Comparison of ENCODE assay signal across 31 cellular contexts in the genomic region with DNA sequence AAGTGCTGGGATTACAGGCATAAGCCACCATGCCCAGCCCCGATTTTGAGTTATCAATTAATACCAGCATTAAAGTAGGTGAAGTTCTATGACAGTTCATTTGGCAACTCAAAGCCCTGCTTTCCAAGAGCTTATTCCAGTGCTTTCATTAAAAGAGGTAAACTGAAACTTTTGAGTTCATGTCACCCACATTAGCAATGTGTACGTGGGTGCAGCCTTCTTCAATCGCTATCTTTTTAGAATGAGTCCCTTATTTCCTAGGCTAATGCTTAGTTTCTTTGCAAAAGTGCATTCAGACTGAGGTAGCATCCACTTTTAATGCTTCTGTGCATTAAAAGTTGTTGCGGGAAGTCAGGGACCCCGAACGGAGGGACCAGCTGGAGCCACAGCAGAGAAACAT. TPM values are rescaled to one million over a fixed set of nuclear protein-coding genes. Genes with fewer than 3 reads are reported as not detected.
"Had no signal": no experiment of that assay in that cellular context is flagged by ENCODE, and none has a peak within 500 bp of the region (broad histone marks: within the 10 kb centered on the region; RNA-seq: fewer than 3 reads in every experiment).

No MANE protein-coding gene starts in this region.

- H3K4me1 ChIP-seq: stomach, suprapubic skin, testis, thyroid gland, transverse colon, upper lobe of right lung, uterus, vagina had no signal

- H3K9me3 Mint-ChIP-seq: stimulated activated naive CD8-positive, alpha-beta T cell treated with anti-CD3 and anti-CD28 coated beads, Interleukin-15, amount 100 ng/mL, for 72 hours; stimulated activated naive CD8-positive, alpha-beta T cell treated with anti-CD3 and anti-CD28 coated beads, Interleukin-15, Interleukin-2, amounts not matched to agents 100 ng/mL and 50 ng/mL, for 24 hours; type B pancreatic cell had no signal

- H3K27ac Mint-ChIP-seq: stimulated activated effector memory CD8-positive, alpha-beta T cell treated with anti-CD3 and anti-CD28 coated beads, Interleukin-12 subunit alpha, Interleukin-12 subunit beta, amount 100 ng/mL, for 72 hours; stimulated activated memory B cell treated with anti-CD40 and anti-IgM and Interleukin-4, amounts not matched to agents 10 μg/mL and 1 μg/mL and 100 μg/mL, for 72 hours; stimulated activated naive B cell treated with anti-CD40 and anti-IgM and Interleukin-4, amounts not matched to agents 10 μg/mL and 1 μg/mL and 100 μg/mL, for 72 hours; stimulated activated naive CD8-positive, alpha-beta T cell treated with anti-CD3 and anti-CD28 coated beads, Interleukin-15, Interleukin-2, amounts not matched to agents 100 ng/mL and 50 ng/mL, for 24 hours; type B pancreatic cell had no signal

- H3K27me3 ChIP-seq: stomach, suprapubic skin, testis, thyroid gland, tibial artery, tibial nerve, transverse colon, upper lobe of left lung, upper lobe of right lung, uterus, vagina had no signal

- H3K27me3 Mint-ChIP-seq: stimulated activated memory B cell treated with anti-CD40 and anti-IgM and Interleukin-4, amounts not matched to agents 10 μg/mL and 1 μg/mL and 100 μg/mL, for 72 hours; stimulated activated naive B cell treated with anti-CD40 and anti-IgM and Interleukin-4, amounts not matched to agents 10 μg/mL and 1 μg/mL and 100 μg/mL, for 72 hours; stimulated activated naive CD8-positive, alpha-beta T cell treated with anti-CD3 and anti-CD28 coated beads, Interleukin-15, amount 100 ng/mL, for 72 hours; stimulated activated naive CD8-positive, alpha-beta T cell treated with anti-CD3 and anti-CD28 coated beads, Interleukin-15, Interleukin-2, amounts not matched to agents 100 ng/mL and 50 ng/mL, for 24 hours; type B pancreatic cell had no signal

- DNase-seq: stimulated activated CD4-positive, alpha-beta T cell treated with anti-CD3 and anti-CD28 coated beads, Interleukin-2, amount 100 ng/mL, for 48 hours; stimulated activated CD4-positive, alpha-beta T cell treated with anti-CD3 and anti-CD28 coated beads, Interleukin-4, amount 100 ng/mL, for 1 hour; stimulated activated CD4-positive, alpha-beta T cell treated with anti-CD3 and anti-CD28 coated beads, Interleukin-4, amount 100 ng/mL, for 24 hours; stimulated activated CD4-positive, alpha-beta T cell treated with anti-CD3 and anti-CD28 coated beads, Interleukin-4, amount 100 ng/mL, for 4 hours; stimulated activated CD8-positive, alpha-beta memory T cell treated with anti-CD3 and anti-CD28 coated beads, Interleukin-4, amount 100 ng/mL, for 48 hours; stimulated activated naive B cell treated with anti-CD40 and anti-IgM and Interleukin-4, amounts not matched to agents 10 μg/mL and 1 μg/mL and 100 μg/mL, for 72 hours; stimulated activated naive CD4-positive, alpha-beta T cell; stimulated activated naive CD4-positive, alpha-beta T cell treated with Interleukin-2 at 50 U/mL for 16 hours; stimulated activated naive CD8-positive, alpha-beta T cell treated with anti-CD3 and anti-CD28 coated beads, Interleukin-15, amount 100 ng/mL, for 72 hours; stimulated activated naive CD8-positive, alpha-beta T cell treated with anti-CD3 and anti-CD28 coated beads, Interleukin-15, Interleukin-2, amounts not matched to agents 100 U/mL and 50 U/mL, for 24 hours; stomach; substantia nigra; testis; thyroid gland; tibial artery; transverse colon; upper lobe of left lung; upper lobe of right lung; uterus had no signal

- ATAC-seq: stimulated activated effector memory CD8-positive, alpha-beta T cell treated with anti-CD3 and anti-CD28 coated beads, Interleukin-12 subunit alpha, Interleukin-12 subunit beta, amount 100 ng/mL, for 72 hours; stimulated activated memory B cell treated with anti-CD40 and anti-IgM and Interleukin-4, amounts not matched to agents 10 μg/mL and 1 μg/mL and 100 μg/mL, for 72 hours; stimulated activated naive B cell treated with anti-CD40 and anti-IgM and Interleukin-4, amounts not matched to agents 10 μg/mL and 1 μg/mL and 100 μg/mL, for 72 hours; stimulated activated naive CD8-positive, alpha-beta T cell treated with anti-CD3 and anti-CD28 coated beads, Interleukin-15, amount 100 ng/mL, for 72 hours; stimulated activated naive CD8-positive, alpha-beta T cell treated with anti-CD3 and anti-CD28 coated beads, Interleukin-15, Interleukin-2, amounts not matched to agents 100 U/mL and 50 U/mL, for 24 hours; upper lobe of right lung had no signal

- H3K36me3 ChIP-seq: thoracic aorta, thyroid gland, upper lobe of right lung, uterus, vagina had no signal

- H3K27ac ChIP-seq: stomach, suprapubic skin, testis, thoracic aorta, thyroid gland, tibial artery, tibial nerve, transverse colon, upper lobe of left lung, upper lobe of right lung, uterus, vagina had no signal

- H3K4me3 ChIP-seq: stomach, suprapubic skin, testis, thoracic aorta, thyroid gland, tibial artery, tibial nerve, transverse colon, upper lobe of left lung, upper lobe of right lung, uterus, vagina had no signal

- H3K36me3 Mint-ChIP-seq: stimulated activated effector memory CD8-positive, alpha-beta T cell treated with anti-CD3 and anti-CD28 coated beads, Interleukin-12 subunit alpha, Interleukin-12 subunit beta, amount 100 ng/mL, for 72 hours; stimulated activated memory B cell treated with anti-CD40 and anti-IgM and Interleukin-4, amounts not matched to agents 10 μg/mL and 1 μg/mL and 100 μg/mL, for 72 hours; stimulated activated naive B cell treated with anti-CD40 and anti-IgM and Interleukin-4, amounts not matched to agents 10 μg/mL and 1 μg/mL and 100 μg/mL, for 72 hours had no signal

- H3K9me3 ChIP-seq: suprapubic skin, testis, thoracic aorta, thyroid gland, transverse colon, upper lobe of left lung, upper lobe of right lung, uterus, vagina had no signal

- H3K4me1 Mint-ChIP-seq: stimulated activated effector memory CD8-positive, alpha-beta T cell treated with anti-CD3 and anti-CD28 coated beads, Interleukin-12 subunit alpha, Interleukin-12 subunit beta, amount 100 ng/mL, for 72 hours; stimulated activated memory B cell treated with anti-CD40 and anti-IgM and Interleukin-4, amounts not matched to agents 10 μg/mL and 1 μg/mL and 100 μg/mL, for 72 hours; stimulated activated naive B cell treated with anti-CD40 and anti-IgM and Interleukin-4, amounts not matched to agents 10 μg/mL and 1 μg/mL and 100 μg/mL, for 72 hours; stimulated activated naive CD8-positive, alpha-beta T cell treated with anti-CD3 and anti-CD28 coated beads, Interleukin-15, amount 100 ng/mL, for 72 hours had no signal

- H3K4me3 Mint-ChIP-seq: stimulated activated effector memory CD8-positive, alpha-beta T cell treated with anti-CD3 and anti-CD28 coated beads, Interleukin-12 subunit alpha, Interleukin-12 subunit beta, amount 100 ng/mL, for 72 hours; stimulated activated memory B cell treated with anti-CD40 and anti-IgM and Interleukin-4, amounts not matched to agents 10 μg/mL and 1 μg/mL and 100 μg/mL, for 72 hours; stimulated activated naive B cell treated with anti-CD40 and anti-IgM and Interleukin-4, amounts not matched to agents 10 μg/mL and 1 μg/mL and 100 μg/mL, for 72 hours; stimulated activated naive CD8-positive, alpha-beta T cell treated with anti-CD3 and anti-CD28 coated beads, Interleukin-15, amount 100 ng/mL, for 72 hours; stimulated activated naive CD8-positive, alpha-beta T cell treated with anti-CD3 and anti-CD28 coated beads, Interleukin-15, Interleukin-2, amounts not matched to agents 100 ng/mL and 50 ng/mL, for 24 hours; type B pancreatic cell had no signal

RNA-seq across cellular contexts. Expression of gene MTNR1A, which starts 26.1 kb away (rescaled TPM):
- total RNA-seq: subcutaneous adipose tissue, suprapubic skin, thoracic aorta, thyroid gland, tibial nerve, upper lobe of left lung, upper lobe of right lung, ureter, vagina had no signal
- polyA plus RNA-seq: stomach, thymus, urinary bladder had no signal
